ENCODE assay signal across 8 cellular contexts in the genomic region with DNA sequence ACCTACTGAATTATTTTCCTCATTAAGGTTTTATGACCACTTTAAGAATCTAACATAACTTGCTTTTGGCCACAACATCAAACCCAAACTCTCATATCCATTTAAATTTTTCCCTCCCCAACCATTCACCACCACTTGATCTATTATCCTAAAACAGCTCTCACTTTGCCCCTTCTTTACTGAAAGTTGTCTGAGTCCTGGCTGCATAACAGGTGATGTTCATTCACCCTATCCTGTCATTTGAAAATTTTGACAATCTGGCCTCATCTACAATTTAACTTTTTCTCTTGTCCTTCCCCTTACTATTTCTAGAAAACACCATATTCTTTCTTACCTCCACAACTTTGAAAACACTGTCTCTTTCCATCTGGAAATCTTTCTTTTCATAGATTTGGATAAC.
"Had no signal": no experiment of that assay in that cellular context is flagged by ENCODE, and none has a peak within 500 bp of the region (broad histone marks: within the 10 kb centered on the region; RNA-seq: fewer than 3 reads in every experiment).

No MANE protein-coding gene starts in this region.

- FAIRE-seq: G401.6, GM12878, GM12891, GM12892, GM18507, GM19239 had no signal

- ATAC-seq: GM12878 had no signal

- H3K4me3 ChIP-seq: GM12878 had no signal

- DNase-seq: GDM1, GF-D8 had no signal
